ENCODE assay signal across 8 cellular contexts in the genomic region with DNA sequence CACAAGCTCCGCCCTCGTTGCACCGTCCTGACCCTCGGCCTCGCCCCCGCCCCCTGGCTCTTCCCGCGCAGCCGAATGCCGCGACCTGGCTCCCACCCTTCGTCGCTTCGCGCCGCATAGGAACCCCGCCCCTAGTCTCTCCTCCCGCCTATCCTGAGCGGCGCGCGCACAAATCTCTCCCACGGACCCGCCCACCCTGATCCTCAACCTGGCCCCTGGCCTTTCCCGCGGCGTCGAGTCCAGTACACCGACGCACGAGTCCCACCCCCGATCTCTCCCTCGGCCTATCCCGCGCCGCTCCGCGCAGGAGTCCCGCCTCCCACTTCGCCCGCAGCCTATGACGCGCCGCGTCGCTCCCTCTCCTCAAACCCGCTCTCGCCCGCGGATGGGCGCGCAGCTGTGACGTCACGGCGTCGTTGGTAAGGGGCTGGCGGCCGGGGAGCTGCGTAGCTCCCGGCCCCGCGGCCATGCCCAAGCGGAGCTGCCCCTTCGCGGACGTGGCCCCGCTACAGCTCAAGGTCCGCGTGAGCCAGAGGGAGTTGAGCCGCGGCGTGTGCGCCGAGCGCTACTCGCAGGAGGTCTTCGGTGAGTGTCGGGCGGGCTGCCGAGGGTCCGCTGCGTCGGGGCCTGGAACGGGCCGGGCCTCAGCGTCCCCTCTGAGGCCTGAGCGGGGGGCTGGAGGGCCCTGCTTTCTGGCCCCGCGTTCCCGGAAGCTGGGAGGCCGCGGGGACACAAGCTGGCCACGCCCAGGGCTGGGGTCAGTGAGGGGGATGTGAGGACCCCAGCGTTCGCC. TPM values are rescaled to one million over a fixed set of nuclear protein-coding genes. Genes with fewer than 3 reads are reported as not detected.
DNase-seq lines count a peak whose midpoint lies in the region; ATAC-seq and TF ChIP-seq lines count a peak whose summit lies in the region.

Gene SIVA1 (plus strand): TSS at position 413 of the 793 bp plus-strand sequence. CDS start 55 bp downstream, at position 468.

- H3K4me1 ChIP-seq in BLaER1: peaks cover 69% of the 10 kb centered on the region

- H3K9me3 Mint-ChIP-seq in activated CD4-positive, alpha-beta T cell treated with anti-CD3 and anti-CD28 coated beads, Interleukin-2, amount 10 ng/mL, durations not matched to agents 7 days and 5 days: no peaks in the 10 kb centered on the region

- H3K4me3 Mint-ChIP-seq in activated CD4-positive, alpha-beta T cell treated with anti-CD3 and anti-CD28 coated beads, Interleukin-2, amount 10 ng/mL, durations not matched to agents 7 days and 5 days: peak within 1 kb of the TSS; percentile 85

- H3K4me1 Mint-ChIP-seq in activated CD4-positive, alpha-beta T cell treated with anti-CD3 and anti-CD28 coated beads, Interleukin-2, amount 10 ng/mL, durations not matched to agents 7 days and 5 days: peaks cover 54% of the 10 kb centered on the region

- POLR2A ChIA-PET in activated CD4-positive, alpha-beta T cell treated with anti-CD3 and anti-CD28 coated beads, Interleukin-2, amount 10 ng/mL, durations not matched to agents 7 days and 5 days (lab: Charles Lee): interaction anchor here (1.0 to 1.1 kb wide), 2 partner anchors 73 to 268 kb away, joined by 3 read pairs; partner anchors contain the start of gene CDCA4

- H3K27me3 ChIP-seq in BLaER1 (no peaks in the 10 kb centered on the region), layer of hippocampus (ENCODE audit: control insufficient read depth, insufficient read depth, low read length) (no peaks in the 10 kb centered on the region)

- peaks cover 31% of the 10 kb centered on the region for H3K36me3 Mint-ChIP-seq in activated CD4-positive, alpha-beta T cell treated with anti-CD3 and anti-CD28 coated beads, Interleukin-2, amount 10 ng/mL, durations not matched to agents 7 days and 5 days (ENCODE audit: low read depth)

- peaks cover 21% of the 10 kb centered on the region; the same call in 1 of the 2 replicates for H3K9me3 ChIP-seq in BLaER1

- CTCF ChIA-PET in activated CD4-positive, alpha-beta T cell treated with anti-CD3 and anti-CD28 coated beads, Interleukin-2, amount 10 ng/mL, durations not matched to agents 7 days and 5 days (lab: Charles Lee): interaction anchor here (0.5 to 4.0 kb wide), 15 partner anchors 11 to 1556 kb away, joined by 3 to 15 read pairs (median 6); partner anchors contain the start of gene ZBTB42

- H3K27ac ChIP-seq in BLaER1 (peak within 1 kb of the TSS; percentile 95), coronary artery (peak within 1 kb of the TSS; percentile 60 to 88), layer of hippocampus (ENCODE audit: low read depth, low read length) (peak within 1 kb of the TSS; percentile 66)

- H4K20me1 ChIP-seq in BLaER1: peaks cover 49% of the 10 kb centered on the region

- H3K27ac Mint-ChIP-seq in activated CD4-positive, alpha-beta T cell treated with anti-CD3 and anti-CD28 coated beads, Interleukin-2, amount 10 ng/mL, durations not matched to agents 7 days and 5 days: peak within 1 kb of the TSS; percentile 95

- H3K4me2 ChIP-seq in BLaER1: peak within 1 kb of the TSS; percentile 100

- peaks cover 37% of the 10 kb centered on the region for H3K36me3 ChIP-seq in BLaER1

- no peaks in the 10 kb centered on the region for H3K27me3 Mint-ChIP-seq in activated CD4-positive, alpha-beta T cell treated with anti-CD3 and anti-CD28 coated beads, Interleukin-2, amount 10 ng/mL, durations not matched to agents 7 days and 5 days

- DNase-seq in NCI-H69 (lab: John Stamatoyannopoulos, UW) (peak; percentile 100), coronary artery (ENCODE audit: low spot score) (peak; percentile 100)
- DNase-seq in activated CD4-positive, alpha-beta T cell treated with anti-CD3 and anti-CD28 coated beads, Interleukin-2, amount 10 ng/mL, durations not matched to agents 7 days and 5 days: peak; percentile 100
- DNase-seq in stimulated activated CD4-positive, alpha-beta T cell treated with anti-CD3 and anti-CD28 coated beads, Interleukin-1b, Interleukin-23, amount 100 ng/mL, for 4 hours (ENCODE audit: low read depth in 2 of 2): peak; percentile 99

- peak within 1 kb of the TSS; percentile 96 for H3K9ac ChIP-seq in BLaER1

- H3K4me3 ChIP-seq in BLaER1 (peak within 1 kb of the TSS; percentile 91), coronary artery (peak within 1 kb of the TSS; percentile 99)

- no peak for TF ChIP-seq CTCF in coronary artery (IDR thresholded peaks at IDR 0.05)

- ATAC-seq in GM19328 (IDR thresholded peaks at IDR 0.05; ENCODE audit: unreplicated experiment) (peak; percentile 85), HG03520 (IDR thresholded peaks at IDR 0.05; ENCODE audit: unreplicated experiment) (peak; percentile 87)

RNA-seq across cellular contexts. Expression of gene SIVA1, which starts in this region (rescaled TPM):
- total RNA-seq in activated CD4-positive, alpha-beta T cell treated with anti-CD3 and anti-CD28 coated beads, Interleukin-2, amount 10 ng/mL, durations not matched to agents 7 days and 5 days: 100 to 1,000 TPM in 1 of 2 experiments, 10 to 100 TPM in 1; 84.7 to 135 TPM

Comparison
In these comparisons a context has a peak if more than half of its experiments do, and no peak if none do; other contexts are left out.
1. Peak in every context shown above with its lines: DNase-seq, ATAC-seq, H3K4me3 ChIP-seq and H3K27ac ChIP-seq.